In the genomic region with DNA sequence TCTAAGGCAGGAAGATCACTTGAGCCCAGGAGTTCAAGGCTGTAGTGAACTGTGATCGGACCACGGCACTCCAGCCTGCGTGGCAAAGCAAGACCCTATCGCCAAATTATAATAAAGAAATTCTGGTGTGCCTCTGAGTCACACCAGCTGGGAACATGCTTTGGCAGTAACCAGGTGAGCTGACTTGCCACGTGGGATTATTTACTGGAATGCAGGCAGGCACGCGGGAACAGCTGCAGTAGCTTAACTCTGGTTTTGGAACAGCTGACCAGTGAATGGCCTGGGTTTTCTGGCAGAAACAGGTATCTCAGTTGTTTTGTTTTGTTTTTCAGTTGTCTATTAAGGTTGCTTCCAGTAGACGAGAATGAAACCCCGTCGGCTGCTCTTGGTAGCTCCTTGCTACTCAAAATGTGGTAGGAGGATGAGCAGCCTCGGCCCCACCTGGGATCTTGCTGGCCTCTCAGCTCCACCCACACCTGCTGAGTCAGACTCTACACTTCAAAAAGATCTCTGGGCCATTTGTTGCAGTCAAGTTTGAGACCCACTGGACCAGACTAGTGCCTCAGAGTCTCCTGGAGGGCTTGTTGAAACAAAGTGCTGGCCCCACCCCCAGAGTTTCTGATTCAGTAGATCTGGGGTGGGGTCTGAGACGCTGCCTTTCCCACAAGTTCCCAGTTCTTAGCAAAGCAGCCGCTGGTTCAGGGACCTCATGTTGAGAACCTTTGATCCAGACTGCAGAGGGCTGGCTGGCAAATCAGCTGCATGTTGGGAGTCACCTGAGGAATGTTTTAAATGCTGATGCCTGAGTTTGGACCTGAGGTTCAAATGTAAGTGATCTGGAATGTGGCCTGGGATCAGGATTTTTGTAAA, we compare ENCODE assay signal across 9 cellular contexts. TPM values are rescaled to one million over a fixed set of nuclear protein-coding genes. Genes with fewer than 3 reads are reported as not detected.
A peak's percentile ranks its signal among the peaks of the same experiment; 100 is the strongest.
DNase-seq lines count a peak whose midpoint lies in the region; ATAC-seq and TF ChIP-seq lines count a peak whose summit lies in the region.
"Had no signal": no experiment of that assay in that cellular context is flagged by ENCODE, and none has a peak within 500 bp of the region (broad histone marks: within the 10 kb centered on the region; RNA-seq: fewer than 3 reads in every experiment).

No MANE protein-coding gene starts in this region.

- no peak overlapping the region for H2AFZ ChIP-seq in osteoblast (ENCODE audit: low read length)

- no peaks in the 10 kb centered on the region for H3K79me2 ChIP-seq in osteoblast (ENCODE audit: insufficient read depth, low read length)

- peaks cover 32% of the 10 kb centered on the region for H3K36me3 ChIP-seq in osteoblast (ENCODE audit: insufficient read depth, low read length)

- DNase-seq in activated T-cell treated with anti-CD3 and anti-CD28 coated beads, Interleukin-2, amount 50 U/mL, for 24 hours = no peak
- no peak for DNase-seq in activated T-cell treated with anti-CD3 and anti-CD28 coated beads, Interleukin-2, amount 50 U/mL, for 1 hour
- DNase-seq in kidney tubule cell (ENCODE audit: low spot score) (peak; percentile 67), NCI-H446 (lab: John Stamatoyannopoulos, UW) (no peak), osteoblast (ENCODE audit: insufficient read length, low spot score, missing footprints) (no peak)
- DNase-seq in stimulated activated naive B cell treated with anti-CD40 and anti-IgM and Interleukin-4, amounts not matched to agents 10 μg/mL and 1 μg/mL and 100 μg/mL, for 72 hours = no peak
- DNase-seq: NCI-H2029 treated with DMSO at 0.1 percent for 48 hours had no signal

- no peak for TF ChIP-seq CTCF in osteoblast (IDR thresholded peaks at IDR 0.05; ENCODE audit: extremely low read depth, low read depth, low read length)

- ATAC-seq in stimulated activated naive B cell treated with anti-CD40 and anti-IgM and Interleukin-4, amounts not matched to agents 10 μg/mL and 1 μg/mL and 100 μg/mL, for 72 hours (replicated peaks) = no peak
- no peak for ATAC-seq in GM18867 (IDR thresholded peaks at IDR 0.05; ENCODE audit: unreplicated experiment)

- no peaks in the 10 kb centered on the region for H4K20me1 ChIP-seq in osteoblast (ENCODE audit: insufficient read depth, low read length)

- no peak overlapping the region for H3K27ac ChIP-seq in osteoblast (ENCODE audit: low read depth, low read length)

- no peaks in the 10 kb centered on the region for H3K27me3 Mint-ChIP-seq in activated T-cell treated with anti-CD3 and anti-CD28 coated beads, Interleukin-2, amount 50 U/mL, for 24 hours
- no peaks in the 10 kb centered on the region for H3K27me3 Mint-ChIP-seq in activated naive CD4-positive, alpha-beta T cell treated with anti-CD3 and anti-CD28 coated beads, Interleukin-2, amount 50 U/mL, for 24 hours
- H3K27me3 Mint-ChIP-seq in stimulated activated naive B cell treated with anti-CD40 and anti-IgM and Interleukin-4, amounts not matched to agents 10 μg/mL and 1 μg/mL and 100 μg/mL, for 72 hours = no peaks in the 10 kb centered on the region

- no peak overlapping the region for H3K4me2 ChIP-seq in osteoblast (ENCODE audit: insufficient read depth, low read length)

- no peak overlapping the region for H3K4me3 ChIP-seq in osteoblast (ENCODE audit: insufficient read depth, low read length)

- no peaks in the 10 kb centered on the region for H3K9me3 Mint-ChIP-seq in activated T-cell treated with anti-CD3 and anti-CD28 coated beads, Interleukin-2, amount 50 U/mL, for 24 hours
- no peaks in the 10 kb centered on the region for H3K9me3 Mint-ChIP-seq in activated naive CD4-positive, alpha-beta T cell treated with anti-CD3 and anti-CD28 coated beads, Interleukin-2, amount 50 U/mL, for 24 hours
- H3K9me3 Mint-ChIP-seq in stimulated activated naive B cell treated with anti-CD40 and anti-IgM and Interleukin-4, amounts not matched to agents 10 μg/mL and 1 μg/mL and 100 μg/mL, for 72 hours = no peaks in the 10 kb centered on the region

- H3K4me3 Mint-ChIP-seq in activated T-cell treated with anti-CD3 and anti-CD28 coated beads, Interleukin-2, amount 50 U/mL, for 24 hours = no peak overlapping the region
- H3K4me3 Mint-ChIP-seq in activated naive CD4-positive, alpha-beta T cell treated with anti-CD3 and anti-CD28 coated beads, Interleukin-2, amount 50 U/mL, for 24 hours = no peak overlapping the region
- H3K4me3 Mint-ChIP-seq in stimulated activated naive B cell treated with anti-CD40 and anti-IgM and Interleukin-4, amounts not matched to agents 10 μg/mL and 1 μg/mL and 100 μg/mL, for 72 hours = no peak overlapping the region

- H3K4me1 Mint-ChIP-seq in activated T-cell treated with anti-CD3 and anti-CD28 coated beads, Interleukin-2, amount 50 U/mL, for 24 hours (ENCODE audit: low read depth) = peaks cover 19% of the 10 kb centered on the region
- peaks cover 5% of the 10 kb centered on the region for H3K4me1 Mint-ChIP-seq in activated naive CD4-positive, alpha-beta T cell treated with anti-CD3 and anti-CD28 coated beads, Interleukin-2, amount 50 U/mL, for 24 hours
- peaks cover under 1 to 7% of the 10 kb centered on the region in 2 donors for H3K4me1 Mint-ChIP-seq in stimulated activated naive B cell treated with anti-CD40 and anti-IgM and Interleukin-4, amounts not matched to agents 10 μg/mL and 1 μg/mL and 100 μg/mL, for 72 hours

- H3K9me3 ChIP-seq in osteoblast (ENCODE audit: low read depth, low read length) = no peaks in the 10 kb centered on the region

- H3K36me3 Mint-ChIP-seq in activated T-cell treated with anti-CD3 and anti-CD28 coated beads, Interleukin-2, amount 50 U/mL, for 24 hours (ENCODE audit: low read depth) = peaks cover 64% of the 10 kb centered on the region
- H3K36me3 Mint-ChIP-seq in activated naive CD4-positive, alpha-beta T cell treated with anti-CD3 and anti-CD28 coated beads, Interleukin-2, amount 50 U/mL, for 24 hours = peaks cover 3% of the 10 kb centered on the region
- H3K36me3 Mint-ChIP-seq in stimulated activated naive B cell treated with anti-CD40 and anti-IgM and Interleukin-4, amounts not matched to agents 10 μg/mL and 1 μg/mL and 100 μg/mL, for 72 hours = peaks cover 31 to 38% of the 10 kb centered on the region in 2 donors

- peak overlapping the region; percentile 83 for H3K27ac Mint-ChIP-seq in activated T-cell treated with anti-CD3 and anti-CD28 coated beads, Interleukin-2, amount 50 U/mL, for 24 hours
- peak overlapping the region; percentile 30 for H3K27ac Mint-ChIP-seq in activated naive CD4-positive, alpha-beta T cell treated with anti-CD3 and anti-CD28 coated beads, Interleukin-2, amount 50 U/mL, for 24 hours
- H3K27ac Mint-ChIP-seq in stimulated activated naive B cell treated with anti-CD40 and anti-IgM and Interleukin-4, amounts not matched to agents 10 μg/mL and 1 μg/mL and 100 μg/mL, for 72 hours = peak overlapping the region; percentile 31

- H3K4me1 ChIP-seq in osteoblast (ENCODE audit: insufficient read depth, low read length) = no peaks in the 10 kb centered on the region

- H3K27me3 ChIP-seq in osteoblast (ENCODE audit: insufficient read depth, low read length) = no peaks in the 10 kb centered on the region

RNA-seq across cellular contexts. Expression of gene IDH2, which starts 26.6 kb away (rescaled TPM):
- total RNA-seq in osteoblast = 51.0 and 61.6 TPM in 2 replicates

Comparison
In these comparisons a context has a peak if more than half of its experiments do, and no peak if none do; other contexts are left out.
1. H3K27ac Mint-ChIP-seq: peak in every context shown above with its lines; median percentile 83 in activated T-cell treated with anti-CD3 and anti-CD28 coated beads, Interleukin-2, amount 50 U/mL, for 24 hours; 31 in stimulated activated naive B cell treated with anti-CD40 and anti-IgM and Interleukin-4, amounts not matched to agents 10 μg/mL and 1 μg/mL and 100 μg/mL, for 72 hours; 30 in activated naive CD4-positive, alpha-beta T cell treated with anti-CD3 and anti-CD28 coated beads, Interleukin-2, amount 50 U/mL, for 24 hours.